ENCODE assay signal across 22 cellular contexts in the genomic region with DNA sequence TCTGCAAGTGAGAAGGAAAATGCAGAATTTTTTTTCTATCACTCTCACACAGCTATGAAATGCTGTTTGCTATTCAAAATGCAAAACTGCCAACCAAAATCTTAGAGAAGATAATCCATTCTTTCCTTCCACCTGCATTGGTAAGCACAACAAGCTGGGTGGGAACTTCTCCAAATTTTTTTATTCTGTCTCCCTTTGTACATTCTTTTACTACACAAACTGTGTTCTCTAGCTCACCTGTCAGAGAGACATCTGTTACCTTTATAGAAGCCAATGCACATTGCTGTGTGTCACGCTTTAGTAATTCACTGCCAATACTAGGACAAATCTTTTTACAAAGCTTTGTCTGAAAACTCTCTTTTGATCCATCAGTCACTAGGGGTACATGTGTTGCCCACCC.
DNase-seq lines count a peak whose midpoint lies in the region; TF ChIP-seq lines count a peak whose summit lies in the region.
"Had no signal": no experiment of that assay in that cellular context is flagged by ENCODE, and none has a peak within 500 bp of the region (broad histone marks: within the 10 kb centered on the region; RNA-seq: fewer than 3 reads in every experiment).

No MANE protein-coding gene starts in this region.

- H3K36me3 ChIP-seq in osteoblast (ENCODE audit: insufficient read depth, low read length) = no peaks in the 10 kb centered on the region
- no peaks in the 10 kb centered on the region for H3K36me3 ChIP-seq in suprapubic skin
- H3K36me3 ChIP-seq: BLaER1 treated with 17β-estradiol and CSF1 and Interleukin-3, amounts not matched to agents 10 nM and 100 nM had no signal

- no peaks in the 10 kb centered on the region for H3K27me3 ChIP-seq in osteoblast (ENCODE audit: insufficient read depth, low read length)
- H3K27me3 ChIP-seq in suprapubic skin = no peaks in the 10 kb centered on the region
- H3K27me3 ChIP-seq: BLaER1 treated with 17β-estradiol and CSF1 and Interleukin-3, amounts not matched to agents 10 nM and 100 nM had no signal

- WGBS in suprapubic skin = 81% methylated on average over 1 of the region's 1 CpG

- no peaks in the 10 kb centered on the region for H3K79me2 ChIP-seq in osteoblast (ENCODE audit: insufficient read depth, low read length)

- H3K4me2 ChIP-seq in osteoblast (ENCODE audit: insufficient read depth, low read length) = no peak overlapping the region
- H3K4me2 ChIP-seq: A549; BLaER1 treated with 17β-estradiol and CSF1 and Interleukin-3, amounts not matched to agents 10 nM and 100 nM had no signal

- no peak for TF ChIP-seq CTCF in osteoblast (IDR thresholded peaks at IDR 0.05; ENCODE audit: extremely low read depth, low read depth, low read length)
- no peak for TF ChIP-seq CTCF in suprapubic skin (IDR thresholded peaks at IDR 0.05)

- TF ChIP-seq EP300 in suprapubic skin (IDR thresholded peaks at IDR 0.05) = no peak

- H3K4me1 ChIP-seq in osteoblast (ENCODE audit: insufficient read depth, low read length) (no peaks in the 10 kb centered on the region), suprapubic skin (no peaks in the 10 kb centered on the region)
- H3K4me1 ChIP-seq: A549; BLaER1 treated with 17β-estradiol and CSF1 and Interleukin-3, amounts not matched to agents 10 nM and 100 nM; Caco-2 had no signal

- H4K20me1 ChIP-seq in osteoblast (ENCODE audit: insufficient read depth, low read length) = no peaks in the 10 kb centered on the region
- H4K20me1 ChIP-seq: BLaER1 treated with 17β-estradiol and CSF1 and Interleukin-3, amounts not matched to agents 10 nM and 100 nM had no signal

- H3K4me3 ChIP-seq in osteoblast (ENCODE audit: insufficient read depth, low read length) (no peak overlapping the region), suprapubic skin (no peak overlapping the region)
- H3K4me3 ChIP-seq: A549; BLaER1 treated with 17β-estradiol and CSF1 and Interleukin-3, amounts not matched to agents 10 nM and 100 nM had no signal

- no peak for TF ChIP-seq POLR2A in suprapubic skin (IDR thresholded peaks at IDR 0.05)

- H3K27ac ChIP-seq in osteoblast (ENCODE audit: low read depth, low read length) (no peak overlapping the region), suprapubic skin (no peak overlapping the region)
- H3K27ac ChIP-seq: 22Rv1; A549; BLaER1 treated with 17β-estradiol and CSF1 and Interleukin-3, amounts not matched to agents 10 nM and 100 nM; C4-2B had no signal

- no peak overlapping the region for H2AFZ ChIP-seq in osteoblast (ENCODE audit: low read length)

- in situ Hi-C loops in G401 (cut with HindIII; ENCODE audit: low sequenced_read_pairs) = no loop called here

- peak; percentile 90 for DNase-seq in G401 (ENCODE audit: low spot score)
- DNase-seq in RPMI8226 = peak; percentile 63
- peak; percentile 40 for DNase-seq in cerebellum (ENCODE audit: low spot score)
- DNase-seq in osteoblast (ENCODE audit: insufficient read length, low spot score, missing footprints) = peak; percentile 2
- DNase-seq in germinal center (ENCODE audit: low spot score) = no peak
- DNase-seq in DMS153 (lab: John Stamatoyannopoulos, UW) = no peak
- DNase-seq in suprapubic skin (ENCODE audit: low spot score in 2 of 2) = no peak
- no peak for DNase-seq in HK-2 (ENCODE audit: unreplicated experiment)
- DNase-seq: AML-193; Caco-2; Calu3; CD4-positive, alpha-beta T cell; CD8-positive, alpha-beta T cell; DMS53; DMS79; DND-41; EL; GF-D8 had no signal

- H3K9me3 ChIP-seq in osteoblast (ENCODE audit: low read depth, low read length) (peaks cover 2% of the 10 kb centered on the region), suprapubic skin (no peaks in the 10 kb centered on the region)
- H3K9me3 ChIP-seq: A549; BLaER1 treated with 17β-estradiol and CSF1 and Interleukin-3, amounts not matched to agents 10 nM and 100 nM; Caco-2 had no signal

Comparison
In these comparisons a context has a peak if more than half of its experiments do, and no peak if none do; other contexts are left out.
1. DNase-seq: peak in G401 (single experiment), RPMI8226 (single experiment), cerebellum (single experiment) and osteoblast (single experiment); none in germinal center (single experiment), DMS153 (single experiment), suprapubic skin (0 of 2) and HK-2 (single experiment).